8 cellular contexts compared by ENCODE assay signal in genomic region chr19:6271721-6272410, GRCh38. TPM values are rescaled to one million over a fixed set of nuclear protein-coding genes. Genes with fewer than 3 reads are reported as not detected.
DNase-seq lines count a peak whose midpoint lies in the region; ATAC-seq and TF ChIP-seq lines count a peak whose summit lies in the region.

No MANE protein-coding gene starts in this region.

- H3K9ac ChIP-seq in PC-3 (ENCODE audit: low read length): peak overlapping the region; percentile 3

- H3K4me1 Mint-ChIP-seq in activated T-helper 2 cell treated with anti-CD3 and anti-CD28 coated beads, Interferon-gamma antibody, Interleukin-2, Interleukin-4, amounts not matched to agents 10 μg/mL and 5 μg/mL and 100 μg/mL, durations not matched to agents 14 hours and 24 hours and 36 hours (ENCODE audit: low read depth): peaks cover 2% of the 10 kb centered on the region

- H3F3A ChIP-seq in PC-3 (ENCODE audit: low read length, unreplicated experiment): peaks cover 6% of the 10 kb centered on the region

- POLR2A ChIA-PET in PC-3 (lab: Charles Lee; ENCODE audit: unreplicated experiment): interaction anchor here (0.5 kb wide), 1 partner anchor 12 kb away, joined by 10 read pairs; no protein-coding TSS in a partner anchor
- POLR2A ChIA-PET in OCI-LY7 (lab: Charles Lee): no interaction called here

- no peaks in the 10 kb centered on the region for H3K9me3 Mint-ChIP-seq in activated T-helper 2 cell treated with anti-CD3 and anti-CD28 coated beads, Interferon-gamma antibody, Interleukin-2, Interleukin-4, amounts not matched to agents 10 μg/mL and 5 μg/mL and 100 μg/mL, durations not matched to agents 14 hours and 24 hours and 36 hours

- no TSS peak for BruUV-seq in PC-3 (replicated peaks; lab: Mats Ljungman, UMichigan)
- no TSS peak for BruUV-seq in OCI-LY7 (replicated peaks; lab: Mats Ljungman, UMichigan)

- 0 out of 2 replicates have a peak overlapping the region, but pooled peaks have one; percentile 5 for H2AFZ ChIP-seq in PC-3 (ENCODE audit: low read length)
- H2AFZ ChIP-seq in OCI-LY7 (ENCODE audit: low read length): no peak overlapping the region

- H3K27me3 ChIP-seq in BE2C (no peaks in the 10 kb centered on the region), PC-3 (ENCODE audit: low read length) (no peaks in the 10 kb centered on the region), esophagus squamous epithelium (no peaks in the 10 kb centered on the region)

- H3K4me3 ChIP-seq in BE2C (ENCODE audit: low read depth, low read length) (peak overlapping the region; percentile 52), PC-3 (ENCODE audit: low read length) (peak overlapping the region; percentile 16; the same call in 1 of the 2 replicates), esophagus squamous epithelium (peak overlapping the region in 3 of 4 donors; percentile 27 to 55 (median 35)), OCI-LY7 (ENCODE audit: low read depth, low read length, poor library complexity, severe bottlenecking) (no peak overlapping the region)

- H3K9me2 ChIP-seq in PC-3 (replicated peaks; ENCODE audit: low read length): no peaks in the 10 kb centered on the region
- no peaks in the 10 kb centered on the region for H3K9me2 ChIP-seq in OCI-LY7 (ENCODE audit: insufficient read depth, low read length)

- H4K20me1 ChIP-seq in PC-3 (ENCODE audit: low read length): no peaks in the 10 kb centered on the region; the same call in 1 of the 2 replicates
- no peaks in the 10 kb centered on the region; the same call in 1 of the 2 replicates for H4K20me1 ChIP-seq in OCI-LY7 (ENCODE audit: insufficient read depth, low read length)

- H3K79me2 ChIP-seq in PC-3 (ENCODE audit: low read length): peaks cover 89% of the 10 kb centered on the region
- H3K79me2 ChIP-seq in OCI-LY7 (ENCODE audit: insufficient read depth, low read depth, low read length): peaks cover 51% of the 10 kb centered on the region

- peak overlapping the region; percentile 40 for H3K4me2 ChIP-seq in PC-3 (ENCODE audit: low read length)
- H3K4me2 ChIP-seq in OCI-LY7 (ENCODE audit: low read length): no peak overlapping the region

- no peak overlapping the region for H3K27ac Mint-ChIP-seq in activated T-helper 2 cell treated with anti-CD3 and anti-CD28 coated beads, Interferon-gamma antibody, Interleukin-2, Interleukin-4, amounts not matched to agents 10 μg/mL and 5 μg/mL and 100 μg/mL, durations not matched to agents 14 hours and 24 hours and 36 hours

- WGBS in esophagus squamous epithelium, 2 donors: 27 to 46% methylated on average over 19 to 26 of the region's 35 CpGs

- CTCF ChIA-PET in PC-3 (lab: Charles Lee): interaction anchor here (0.5 to 1.3 kb wide), 5 partner anchors 22 to 146 kb away, joined by 3 to 5 read pairs (median 5); no protein-coding TSS in a partner anchor
- CTCF ChIA-PET in OCI-LY7 (lab: Charles Lee; ENCODE audit: unreplicated experiment): no interaction called here

- peak in 1 of 4 donors; percentile 13 for TF ChIP-seq POLR2A in esophagus squamous epithelium (IDR thresholded peaks at IDR 0.05)

- H3K36me3 Mint-ChIP-seq in activated T-helper 2 cell treated with anti-CD3 and anti-CD28 coated beads, Interferon-gamma antibody, Interleukin-2, Interleukin-4, amounts not matched to agents 10 μg/mL and 5 μg/mL and 100 μg/mL, durations not matched to agents 14 hours and 24 hours and 36 hours (ENCODE audit: low read depth): peaks cover 38% of the 10 kb centered on the region

- H3K4me3 Mint-ChIP-seq in activated T-helper 2 cell treated with anti-CD3 and anti-CD28 coated beads, Interferon-gamma antibody, Interleukin-2, Interleukin-4, amounts not matched to agents 10 μg/mL and 5 μg/mL and 100 μg/mL, durations not matched to agents 14 hours and 24 hours and 36 hours (ENCODE audit: low read depth): no peak overlapping the region

- H3K9me3 ChIP-seq in BE2C (no peaks in the 10 kb centered on the region), PC-3 (ENCODE audit: low read length) (no peaks in the 10 kb centered on the region), esophagus squamous epithelium (no peaks in the 10 kb centered on the region), OCI-LY7 (ENCODE audit: low read length) (no peaks in the 10 kb centered on the region)

- peak; percentile 33 for TF ChIP-seq CTCF in BE2C (IDR thresholded peaks at IDR 0.05; ENCODE audit: low read depth, low read length)
- peak; percentile 32; the same call in 1 of the 2 replicates for TF ChIP-seq CTCF in PC-3 (conservative IDR thresholded peaks at IDR 0.05; ENCODE audit: low read depth, low read length)
- TF ChIP-seq CTCF in esophagus squamous epithelium (IDR thresholded peaks at IDR 0.05): no peak
- TF ChIP-seq CTCF in OCI-LY7 (conservative IDR thresholded peaks at IDR 0.05; ENCODE audit: low read length): no peak

- peak; percentile 76 for DNase-seq in BE2C
- DNase-seq in PC-3: peak; percentile 30
- no peak for DNase-seq in esophagus squamous epithelium (lab: John Stamatoyannopoulos, UW)
- peak; percentile 66 for DNase-seq in myocyte (ENCODE audit: low read depth)
- DNase-seq in OCI-LY7 (ENCODE audit: low spot score): no peak
- DNase-seq in DMS53 treated with DMSO at 0.1 percent for 48 hours (lab: John Stamatoyannopoulos, UW; ENCODE audit: unreplicated experiment): no peak
- no peak for DNase-seq in activated T-helper 2 cell treated with anti-CD3 and anti-CD28 coated beads, Interferon-gamma antibody, Interleukin-2, Interleukin-4, amounts not matched to agents 10 μg/mL and 5 μg/mL and 100 μg/mL, durations not matched to agents 14 hours and 24 hours and 36 hours (ENCODE audit: low spot score)
- DNase-seq in activated gamma-delta T cell treated with Interleukin-2 at 50 U/mL for 16 hours: no peak

- H3K4me1 ChIP-seq in BE2C (peaks cover 35% of the 10 kb centered on the region), PC-3 (ENCODE audit: insufficient read depth, low read length) (peaks cover 59% of the 10 kb centered on the region), esophagus squamous epithelium (peaks cover 66 to 96% (median 80%) of the 10 kb centered on the region in 3 donors), OCI-LY7 (ENCODE audit: insufficient read depth, low read length, poor library complexity, severe bottlenecking) (peaks cover 2% of the 10 kb centered on the region)

- H3K36me3 ChIP-seq in BE2C: peaks cover 37% of the 10 kb centered on the region
- no peaks in the 10 kb centered on the region; the same call in 1 of the 2 replicates for H3K36me3 ChIP-seq in PC-3 (ENCODE audit: low read depth, low read length)
- peaks cover 3 to 35% (median 16%) of the 10 kb centered on the region in 3 donors for H3K36me3 ChIP-seq in esophagus squamous epithelium
- H3K36me3 ChIP-seq in OCI-LY7 (ENCODE audit: insufficient read depth, low read length): peaks cover 48% of the 10 kb centered on the region

- peak overlapping the region; percentile 79 for H3K27ac ChIP-seq in PC-3 (ENCODE audit: low read length)
- peak overlapping the region; percentile 72 to 95 (median 84) for H3K27ac ChIP-seq in esophagus squamous epithelium
- H3K27ac ChIP-seq in OCI-LY7 (ENCODE audit: low read depth, low read length, poor library complexity, severe bottlenecking): no peak overlapping the region

- no peaks in the 10 kb centered on the region for H3K27me3 Mint-ChIP-seq in activated T-helper 2 cell treated with anti-CD3 and anti-CD28 coated beads, Interferon-gamma antibody, Interleukin-2, Interleukin-4, amounts not matched to agents 10 μg/mL and 5 μg/mL and 100 μg/mL, durations not matched to agents 14 hours and 24 hours and 36 hours (ENCODE audit: low read depth)

- peak; percentile 28 for ATAC-seq in PC-3

- intact Hi-C loops in PC-3 (cut with micrococcal nuclease): loop anchor here (5.0 kb wide), 2 partner anchors 35 to 55 kb away; no protein-coding TSS in a partner anchor
- intact Hi-C loops in esophagus squamous epithelium (cut with DNase I): no loop called here
- intact Hi-C loops in OCI-LY7 (cut with micrococcal nuclease; ENCODE audit: unreplicated experiment): no loop called here
- intact Hi-C loops in activated T-helper 2 cell treated with anti-CD3 and anti-CD28 coated beads, Interferon-gamma antibody, Interleukin-2, Interleukin-4, amounts not matched to agents 10 μg/mL and 5 μg/mL and 100 μg/mL, durations not matched to agents 14 hours and 24 hours and 36 hours (cut with micrococcal nuclease): no loop called here

RNA-seq across cellular contexts. Expression of gene MLLT1, which starts 7.9 kb away (rescaled TPM):
- polyA plus RNA-seq in BE2C (2012; ENCODE audit: insufficient read depth, insufficient read length, low read depth): 146 TPM
- total RNA-seq in PC-3 (2014; rRNA removed) (29.0 and 36.5 TPM in 2 replicates), esophagus squamous epithelium (10 to 100 TPM; 10.3 to 20.1 (median 12.7) TPM), myocyte (16.9 and 21.3 TPM in 2 replicates), OCI-LY7 (2022) (55.5 and 56.0 TPM in 2 replicates)
- polyA plus RNA-seq in myocyte (2012): 27.4 TPM
- total RNA-seq in OCI-LY7 (2014; rRNA removed; shearing (Covaris generic)): 14.3 and 17.5 TPM in 2 replicates
- 58.7 and 61.8 TPM in 2 replicates for total RNA-seq in activated T-helper 2 cell treated with anti-CD3 and anti-CD28 coated beads, Interferon-gamma antibody, Interleukin-2, Interleukin-4, amounts not matched to agents 10 μg/mL and 5 μg/mL and 100 μg/mL, durations not matched to agents 14 hours and 24 hours and 36 hours

Comparison
In these comparisons a context has a peak if more than half of its experiments do, and no peak if none do; other contexts are left out.
1. DNase-seq: peak in BE2C (single experiment), PC-3 (single experiment) and myocyte (single experiment); none in esophagus squamous epithelium (single experiment), OCI-LY7 (single experiment), DMS53 treated with DMSO at 0.1 percent for 48 hours (single experiment), activated T-helper 2 cell treated with anti-CD3 and anti-CD28 coated beads, Interferon-gamma antibody, Interleukin-2, Interleukin-4, amounts not matched to agents 10 μg/mL and 5 μg/mL and 100 μg/mL, durations not matched to agents 14 hours and 24 hours and 36 hours (single experiment) and activated gamma-delta T cell treated with Interleukin-2 at 50 U/mL for 16 hours (single experiment).
2. CTCF ChIP-seq: peak in BE2C (single experiment) and PC-3 (single experiment); none in esophagus squamous epithelium (0 of 6) and OCI-LY7 (single experiment).